Comparison of ENCODE assay signal across 9 cellular contexts in the genomic region with DNA sequence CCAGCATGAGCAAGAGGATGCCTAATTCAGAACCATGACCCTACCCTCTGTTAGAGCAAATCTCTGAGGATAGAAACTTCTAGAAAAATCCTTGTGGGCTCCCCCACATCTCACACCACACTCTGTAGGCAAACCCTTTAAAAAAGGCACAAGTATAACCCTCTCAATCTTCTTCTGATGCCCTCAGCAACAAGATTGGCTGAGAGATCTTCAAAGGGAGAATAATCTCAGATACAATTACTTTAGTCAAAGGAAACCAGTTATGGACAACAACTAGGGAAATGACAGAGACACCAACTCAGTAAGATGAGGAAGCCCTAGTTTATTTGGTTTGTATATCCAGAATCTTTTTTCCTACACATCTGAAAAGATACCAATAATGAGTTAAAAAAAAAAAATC. TPM values are rescaled to one million over a fixed set of nuclear protein-coding genes. Genes with fewer than 3 reads are reported as not detected.
DNase-seq lines count a peak whose midpoint lies in the region; ATAC-seq, FAIRE-seq and TF ChIP-seq lines count a peak whose summit lies in the region.
"Had no signal": no experiment of that assay in that cellular context is flagged by ENCODE, and none has a peak within 500 bp of the region (broad histone marks: within the 10 kb centered on the region; RNA-seq: fewer than 3 reads in every experiment).

No MANE protein-coding gene starts in this region.

- peak overlapping the region; percentile 100 for H3K27ac ChIP-seq in ACC112 (ENCODE audit: low read depth, low read length)
- peak overlapping the region; percentile 82 for H3K27ac ChIP-seq in HEK293 (ENCODE audit: extremely low read depth, low read depth, low read length)
- H3K27ac ChIP-seq in GM12878 (ENCODE audit: control insufficient read depth, insufficient read depth): peak overlapping the region; percentile 63; the same call in 1 of the 2 replicates
- H3K27ac ChIP-seq in substantia nigra (ENCODE audit: low read depth, low read length, poor library complexity, severe bottlenecking): no peak overlapping the region
- peak overlapping the region in 2 of 4 donors; percentile 71 to 78 for H3K27ac ChIP-seq in body of pancreas

- SMC1A ChIA-PET in GM12878 (lab: Charles Lee; ENCODE audit: uncharacterized antibody, unreplicated experiment): interaction anchor here (1.7 kb wide), 1 partner anchor 112 kb away, joined by 3 read pairs; no protein-coding TSS in a partner anchor

- BruUV-seq in GM12878 (replicated peaks; lab: Mats Ljungman, UMichigan): no TSS peak

- no peak for TF ChIP-seq CTCF in HEK293 (tag by site-specific recombination; IDR thresholded peaks at IDR 0.05)
- TF ChIP-seq CTCF in GM12878 (IDR thresholded peaks at IDR 0.05 in 2 of 3, conservative IDR thresholded peaks at IDR 0.05 in 1 of 3; ENCODE audit: control insufficient read depth in 2 of 3, extremely low read depth in 1 of 3, insufficient read depth in 1 of 3, low read depth in 3 of 3, low read length in 3 of 3): no peak
- TF ChIP-seq CTCF in nephron progenitor cell (IDR thresholded peaks at IDR 0.05): no peak
- TF ChIP-seq CTCF in body of pancreas (IDR thresholded peaks at IDR 0.05): no peak

- H3K27me3 Mint-ChIP-seq in nephron progenitor cell (ENCODE audit: low read depth, poor library complexity): peaks cover 21% of the 10 kb centered on the region

- H3K4me1 ChIP-seq in ACC112 (ENCODE audit: control insufficient read depth, insufficient read depth, low read length, unreplicated experiment) (peaks cover 46% of the 10 kb centered on the region), HEK293 (ENCODE audit: control insufficient read depth, insufficient read depth, low read length) (peaks cover 21% of the 10 kb centered on the region), GM12878 (ENCODE audit: control insufficient read depth, insufficient read depth, low read length) (peaks cover 18% of the 10 kb centered on the region), body of pancreas (peaks cover 17% of the 10 kb centered on the region)

- H3K4me1 Mint-ChIP-seq in nephron progenitor cell: peaks cover 68% of the 10 kb centered on the region

- no peaks in the 10 kb centered on the region for H3K36me3 Mint-ChIP-seq in nephron progenitor cell (ENCODE audit: low read depth)

- CTCF ChIA-PET in HEK293 (lab: Yijun Ruan, JAX): interaction anchor here (1.2 kb wide), 1 partner anchor 89 kb away, joined by 5 read pairs; no protein-coding TSS in a partner anchor
- CTCF ChIA-PET in GM12878 (lab: Yijun Ruan, JAX): interaction anchor here (0.6 kb wide), 1 partner anchor 94 kb away, joined by 3 read pairs; no protein-coding TSS in a partner anchor

- H3K9ac ChIP-seq in GM12878 (ENCODE audit: control insufficient read depth, insufficient read depth, low read length): no peak overlapping the region

- no peak for FAIRE-seq in GM12878 (lab: Jason Lieb, UNC)

- H3K79me2 ChIP-seq in ACC112 (ENCODE audit: control insufficient read depth, insufficient read depth, low read length, unreplicated experiment) (no peaks in the 10 kb centered on the region), GM12878 (ENCODE audit: control insufficient read depth, insufficient read depth, low read length) (no peaks in the 10 kb centered on the region)

- in situ Hi-C loops in GM12878 (cut with MboI): no loop called here

- no peak overlapping the region for H3K4me3 Mint-ChIP-seq in nephron progenitor cell

- POLR2A ChIA-PET in HEK293 (lab: Yijun Ruan, JAX): no interaction called here
- POLR2A ChIA-PET in GM12878 (lab: Charles Lee): no interaction called here

- DNase-seq in GM12878 (ENCODE audit: low read depth, low spot score) (no peak), nephron progenitor cell (no peak), GF-D8 (lab: John Stamatoyannopoulos, UW) (no peak), substantia nigra (lab: John Stamatoyannopoulos, UW) (no peak), activated gamma-delta T cell treated with Interleukin-2 at 50 U/mL for 16 hours (no peak), body of pancreas (no peak)
- DNase-seq: NK-92 treated with Interleukin-12 subunit alpha and Interleukin-12 subunit beta, amount 100 ng/mL, for 24 hours had no signal

- H3K4me3 ChIP-seq in ACC112 (ENCODE audit: low read depth, low read length): peak overlapping the region; percentile 12; the same call in 1 of the 2 replicates
- no peak overlapping the region for H3K4me3 ChIP-seq in HEK293 (ENCODE audit: low read depth, low read length)
- no peak overlapping the region for H3K4me3 ChIP-seq in GM12878
- H3K4me3 ChIP-seq in body of pancreas: no peak overlapping the region

- H3K9me3 ChIP-seq in HEK293 (ENCODE audit: control insufficient read depth, insufficient read depth, low read depth, low read length): no peaks in the 10 kb centered on the region
- H3K9me3 ChIP-seq in GM12878 (replicated peaks; ENCODE audit: control insufficient read depth, insufficient read depth, low read length): no peaks in the 10 kb centered on the region
- H3K9me3 ChIP-seq in body of pancreas: no peaks in the 10 kb centered on the region

- peaks cover 4% of the 10 kb centered on the region for H3K9me3 Mint-ChIP-seq in nephron progenitor cell

- TF ChIP-seq POLR2A in GM12878 (IDR thresholded peaks at IDR 0.05; ENCODE audit: low read depth, low read length) (no peak), body of pancreas (IDR thresholded peaks at IDR 0.05) (no peak)

- H2AFZ ChIP-seq in ACC112 (ENCODE audit: low read length, unreplicated experiment): no peak overlapping the region
- no peak overlapping the region for H2AFZ ChIP-seq in GM12878 (ENCODE audit: control insufficient read depth, low read depth, low read length)

- RAD21 ChIA-PET in GM12878 (lab: Charles Lee; ENCODE audit: unreplicated experiment): no interaction called here

- TF ChIP-seq EP300 in GM12878 (IDR thresholded peaks at IDR 0.05; ENCODE audit: borderline replicate concordance in 1 of 2, control insufficient read depth in 1 of 2, low read depth in 2 of 2, low read length in 2 of 2): no peak

- ATAC-seq in GM12878: no peak
- ATAC-seq in body of pancreas: no peak

- no peak for TF ChIP-seq RAD21 in GM12878 (IDR thresholded peaks at IDR 0.05; ENCODE audit: insufficient read depth, low read depth, low read length)

- H3K36me3 ChIP-seq in ACC112 (ENCODE audit: insufficient read depth, low read length) (no peaks in the 10 kb centered on the region), HEK293 (ENCODE audit: control insufficient read depth in 2 of 2, insufficient read depth in 1 of 2, low read length in 2 of 2) (no peaks in the 10 kb centered on the region), GM12878 (ENCODE audit: control insufficient read depth in 2 of 2, insufficient read depth in 2 of 2, low read length in 1 of 2) (no peaks in the 10 kb centered on the region), body of pancreas (replicated peaks in 1 of 2; ENCODE audit: insufficient read depth in 1 of 2, low read depth in 2 of 2) (no peaks in the 10 kb centered on the region)

- intact Hi-C loops in GM12878 (cut with micrococcal nuclease; ENCODE audit: unreplicated experiment) (no loop called here), body of pancreas (cut with DNase I) (no loop called here)

- H3K27me3 ChIP-seq in ACC112 (ENCODE audit: insufficient read depth, low read length) (no peaks in the 10 kb centered on the region), GM12878 (replicated peaks in 1 of 2; ENCODE audit: control insufficient read depth in 2 of 2, insufficient read depth in 2 of 2, low read length in 1 of 2) (no peaks in the 10 kb centered on the region), body of pancreas (no peaks in the 10 kb centered on the region)

- H4K20me1 ChIP-seq in GM12878 (ENCODE audit: control insufficient read depth, insufficient read depth): no peaks in the 10 kb centered on the region

- no peak overlapping the region for H3K4me2 ChIP-seq in GM12878 (ENCODE audit: control insufficient read depth, insufficient read depth)

- H3K27ac Mint-ChIP-seq in nephron progenitor cell: peak overlapping the region; percentile 29

TF ChIP-seq in HEK293, 187 proteins besides CTCF, POLR2A, EP300 and RAD21 (continues in another document):
- TF ChIP-seq, protein P1, sequence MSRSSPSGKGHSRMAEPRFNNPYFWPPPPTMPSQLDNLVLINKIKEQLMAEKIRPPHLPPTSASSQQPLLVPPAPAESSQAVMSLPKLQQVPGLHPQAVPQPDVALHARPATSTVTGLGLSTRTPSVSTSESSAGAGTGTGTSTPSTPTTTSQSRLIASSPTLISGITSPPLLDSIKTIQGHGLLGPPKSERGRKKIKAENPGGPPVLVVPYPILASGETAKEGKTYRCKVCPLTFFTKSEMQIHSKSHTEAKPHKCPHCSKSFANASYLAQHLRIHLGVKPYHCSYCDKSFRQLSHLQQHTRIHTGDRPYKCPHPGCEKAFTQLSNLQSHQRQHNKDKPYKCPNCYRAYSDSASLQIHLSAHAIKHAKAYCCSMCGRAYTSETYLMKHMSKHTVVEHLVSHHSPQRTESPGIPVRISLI (tag by site-specific recombination; IDR thresholded peaks at IDR 0.05): no peak

TF ChIP-seq in GM12878, 131 proteins besides CTCF, POLR2A, EP300 and RAD21 (continues in another document):
- no peak for TF ChIP-seq HDGF (IDR thresholded peaks at IDR 0.05)

RNA-seq across cellular contexts. Expression of a gene that starts 49.2 kb away (rescaled TPM):
- 0.73 and 0.75 TPM in 2 replicates for total RNA-seq in GM12878 (2013; cell fraction: nucleolus; rRNA removed)
- total RNA-seq in GM12878 (2014; rRNA removed): 0.98 and 1.0 TPM in 2 replicates
- 0.63 and 0.83 TPM in 2 replicates for total RNA-seq in GM12878 (2014; rRNA removed; fragmentation: Illumina TruSeq; extraction: Trizol)
- 1.9 and 2.3 TPM in 2 replicates for total RNA-seq in GM12878 (2021)
- 0.59 TPM for polyA plus RNA-seq in GM12878 (2011; ENCODE audit: low read depth)
- 1.9 and 3.4 TPM in 2 replicates for polyA plus RNA-seq in GM12878 (2011; rRNA removed)
- polyA plus RNA-seq in GM12878 (2011; cell fraction: cytosol; rRNA removed): 2.7 and 4.2 TPM in 2 replicates
- polyA plus RNA-seq in GM12878 (2011; cell fraction: nucleus; rRNA removed): 15.3 and 18.3 TPM in 2 replicates
- 0.90 and 1.6 TPM in 2 replicates for polyA plus RNA-seq in GM12878 (2012)
- polyA plus RNA-seq in GM12878 (2014; fragmentation: Illumina TruSeq; extraction: Trizol): 0.49 and 0.84 TPM in 2 replicates
- under 1 TPM; 0.05 to 0.09 TPM for polyA plus RNA-seq in GM12878 (2014; fragmentation: Nextera tagmentation; extraction: Ambion mirVana)
- 1.6 and 2.4 TPM in 2 replicates for polyA plus RNA-seq in GM12878 (2014; rRNA removed)
- polyA plus RNA-seq in GM12878 (2016; fragmentation: Nextera tagmentation; extraction: Ambion mirVana): 1 to 10 TPM in 1 of 2 experiments, under 1 TPM in 1; 0.92 to 1.3 TPM
- 5.6 and 7.5 TPM in 2 replicates for polyA minus RNA-seq in GM12878 (2011; rRNA and poly(A)+ RNA removed)
- 0.94 and 2.7 TPM in 2 replicates for polyA minus RNA-seq in GM12878 (2011; cell fraction: cytosol; rRNA and poly(A)+ RNA removed)
- 4.2 and 5.3 TPM in 2 replicates for polyA minus RNA-seq in GM12878 (2011; cell fraction: nucleus; rRNA and poly(A)+ RNA removed)
- total RNA-seq in body of pancreas: 1 to 10 TPM in 1 of 2 donors, under 1 TPM in 1; 0.52 to 1.3 TPM
